Comparison of ENCODE assay signal across 13 cellular contexts in genomic region chr1:25805863-25806225, GRCh38. TPM values are rescaled to one million over a fixed set of nuclear protein-coding genes. Genes with fewer than 3 reads are reported as not detected.
DNase-seq lines count a peak whose midpoint lies in the region; ATAC-seq, FAIRE-seq and TF ChIP-seq lines count a peak whose summit lies in the region.
"Had no signal": no experiment of that assay in that cellular context is flagged by ENCODE, and none has a peak within 500 bp of the region (broad histone marks: within the 10 kb centered on the region; RNA-seq: fewer than 3 reads in every experiment).

No MANE protein-coding gene starts in this region.

- dilution Hi-C loops in endothelial cell of umbilical vein (cut with MboI; ENCODE audit: extremely low pct_ligation_motif_present, low sequenced_read_pairs), result no loop called here

- no peak for TF ChIP-seq EP300 in stomach (IDR thresholded peaks at IDR 0.05)

- TF ChIP-seq CTCF in HEK293 (tag by site-specific recombination; IDR thresholded peaks at IDR 0.05) (no peak), endothelial cell of umbilical vein (IDR thresholded peaks at IDR 0.05; ENCODE audit: extremely low read depth in 1 of 2, insufficient read depth in 1 of 2, low read depth in 1 of 2, low read length in 2 of 2) (no peak), lower lobe of right lung (IDR thresholded peaks at IDR 0.05) (no peak), stomach (IDR thresholded peaks at IDR 0.05) (no peak)

- H3K79me2 ChIP-seq in endothelial cell of umbilical vein (ENCODE audit: control insufficient read depth, insufficient read depth, low read length), result peaks cover 15% of the 10 kb centered on the region

- H3K4me3 ChIP-seq in HEK293 (ENCODE audit: low read depth, low read length), result no peak overlapping the region
- H3K4me3 ChIP-seq in endothelial cell of umbilical vein (replicated peaks in 1 of 3; ENCODE audit: insufficient read depth in 1 of 3, low read depth in 1 of 3, low read length in 3 of 3), result no peak overlapping the region
- no peak overlapping the region for H3K4me3 ChIP-seq in lower lobe of right lung
- no peak overlapping the region for H3K4me3 ChIP-seq in stomach

- no peak overlapping the region for H3K27ac Mint-ChIP-seq in effector memory CD8-positive, alpha-beta T cell

- CTCF ChIA-PET in HEK293 (lab: Yijun Ruan, JAX), result no interaction called here
- CTCF ChIA-PET in endothelial cell of umbilical vein (lab: Charles Lee), result interaction anchor here (1.4 kb wide), 1 partner anchor 197 kb away, joined by 4 read pairs; no protein-coding TSS in a partner anchor

- H3K9me3 ChIP-seq in HEK293 (ENCODE audit: control insufficient read depth, insufficient read depth, low read depth, low read length) (no peaks in the 10 kb centered on the region), endothelial cell of umbilical vein (replicated peaks; ENCODE audit: control insufficient read depth, insufficient read depth, low read length) (no peaks in the 10 kb centered on the region), lower lobe of right lung (no peaks in the 10 kb centered on the region), stomach (no peaks in the 10 kb centered on the region)

- H3K9me1 ChIP-seq in endothelial cell of umbilical vein (replicated peaks; ENCODE audit: control insufficient read depth, extremely low read depth, insufficient read depth, low read length), result no peaks in the 10 kb centered on the region

- no TSS peak for BruUV-seq in endothelial cell of umbilical vein (replicated peaks; lab: Mats Ljungman, UMichigan)

- intact Hi-C loops in endothelial cell of umbilical vein (cut with micrococcal nuclease) (loop anchor here (10.0 kb wide), 2 partner anchors 371 to 571 kb away; partner anchors contain the start of genes MACO1 and SYF2), lower lobe of right lung (cut with DNase I) (no loop called here), stomach (cut with DNase I; ENCODE audit: low total_unique reads) (loop anchor here (5.0 kb wide), 1 partner anchor 194 kb away; no protein-coding TSS in a partner anchor)

- FAIRE-seq in endothelial cell of umbilical vein (lab: Jason Lieb, UNC), result peak; percentile 91
- FAIRE-seq in RCC 7860 (lab: Jason Lieb, UNC), result no peak
- FAIRE-seq: H1 had no signal

- TF ChIP-seq POLR2A in endothelial cell of umbilical vein (IDR thresholded peaks at IDR 0.05; ENCODE audit: low read depth, low read length) (no peak), stomach (IDR thresholded peaks at IDR 0.05) (no peak)

- H3K27ac ChIP-seq in HEK293 (ENCODE audit: extremely low read depth, low read depth, low read length), result no peak overlapping the region
- peak overlapping the region; percentile 26 for H3K27ac ChIP-seq in endothelial cell of umbilical vein (ENCODE audit: insufficient read depth, low read depth, low read length)
- H3K27ac ChIP-seq in lower lobe of right lung, result peak overlapping the region; percentile 43
- peak overlapping the region in 4 of 5 donors; percentile 48 to 78 (median 54) for H3K27ac ChIP-seq in stomach

- POLR2A ChIA-PET in HEK293 (lab: Yijun Ruan, JAX) (no interaction called here), endothelial cell of umbilical vein (lab: Charles Lee) (no interaction called here)

- H3K4me1 ChIP-seq in HEK293 (ENCODE audit: control insufficient read depth, insufficient read depth, low read length) (no peaks in the 10 kb centered on the region; the same call in 1 of the 2 replicates), endothelial cell of umbilical vein (ENCODE audit: control insufficient read depth, extremely low read depth, insufficient read depth, low read length) (peaks cover 37% of the 10 kb centered on the region), lower lobe of right lung (peaks cover 91% of the 10 kb centered on the region), stomach (peaks cover 27 to 96% (median 75%) of the 10 kb centered on the region in 4 donors)

- no peaks in the 10 kb centered on the region for H3K9me3 Mint-ChIP-seq in effector memory CD8-positive, alpha-beta T cell
- H3K9me3 Mint-ChIP-seq: activated T-cell treated with anti-CD3 and anti-CD28 coated beads, Interleukin-2, amount 50 U/mL, for 4 hours had no signal

- no peak overlapping the region for H2AFZ ChIP-seq in endothelial cell of umbilical vein (ENCODE audit: low read depth, low read length)

- H3K36me3 ChIP-seq in HEK293 (ENCODE audit: control insufficient read depth in 2 of 2, insufficient read depth in 1 of 2, low read length in 2 of 2) (peaks cover 3 to 75% of the 10 kb centered on the region in 2 experiments; a peak in 2 of 3 replicates), endothelial cell of umbilical vein (ENCODE audit: control insufficient read depth in 2 of 2, extremely low read depth in 1 of 2, insufficient read depth in 2 of 2, low read length in 2 of 2) (peaks cover 9 to 31% of the 10 kb centered on the region in 2 experiments), lower lobe of right lung (peaks cover 58% of the 10 kb centered on the region), stomach (peaks cover 28 to 60% (median 50%) of the 10 kb centered on the region in 4 donors)

- H3K9ac ChIP-seq in endothelial cell of umbilical vein (replicated peaks; ENCODE audit: extremely low read depth, insufficient read depth, low read length), result no peak overlapping the region

- H3K4me3 Mint-ChIP-seq in effector memory CD8-positive, alpha-beta T cell, result no peak overlapping the region
- H3K4me3 Mint-ChIP-seq: activated T-cell treated with anti-CD3 and anti-CD28 coated beads, Interleukin-2, amount 50 U/mL, for 4 hours had no signal

- no peaks in the 10 kb centered on the region for H3K27me3 ChIP-seq in endothelial cell of umbilical vein (ENCODE audit: control insufficient read depth in 2 of 2, insufficient read depth in 2 of 2, low read length in 2 of 2)
- H3K27me3 ChIP-seq in lower lobe of right lung (ENCODE audit: low read depth), result no peaks in the 10 kb centered on the region
- H3K27me3 ChIP-seq in stomach, result no peaks in the 10 kb centered on the region

- no peaks in the 10 kb centered on the region for H4K20me1 ChIP-seq in endothelial cell of umbilical vein (replicated peaks; ENCODE audit: control insufficient read depth, extremely low read depth, insufficient read depth, low read length)

- peak; percentile 71 for DNase-seq in endothelial cell of umbilical vein (ENCODE audit: low read depth, low spot score)
- DNase-seq in lower lobe of right lung, result no peak
- peak; percentile 61 for DNase-seq in stomach
- no peak for DNase-seq in NCI-H82 treated with DMSO at 0.1 percent for 48 hours (lab: John Stamatoyannopoulos, UW; ENCODE audit: unreplicated experiment)
- DNase-seq in RCC 7860 (ENCODE audit: low spot score), result no peak
- DNase-seq in effector memory CD8-positive, alpha-beta T cell, result no peak
- DNase-seq: activated T-cell treated with anti-CD3 and anti-CD28 coated beads, Interleukin-2, amount 50 U/mL, for 4 hours; DMS153; NCI-H1105; stimulated activated CD4-positive, alpha-beta T cell treated with anti-CD3 and anti-CD28 coated beads, Interleukin-4, amount 100 ng/mL, for 1 hour had no signal

- WGBS in stomach, 5 donors, result 37 to 53% (median 47%) methylated on average over 2 to 3 of the region's 3 CpGs

- H3K4me2 ChIP-seq in endothelial cell of umbilical vein (ENCODE audit: insufficient read depth, low read length), result peak overlapping the region; percentile 9

- H3K27me3 Mint-ChIP-seq in effector memory CD8-positive, alpha-beta T cell, result no peaks in the 10 kb centered on the region

- H3K4me1 Mint-ChIP-seq in effector memory CD8-positive, alpha-beta T cell (ENCODE audit: low read depth in 2 of 2), result peaks cover 17 to 18% of the 10 kb centered on the region in 2 donors

- peaks cover 6% of the 10 kb centered on the region for H3K36me3 Mint-ChIP-seq in effector memory CD8-positive, alpha-beta T cell (ENCODE audit: insufficient read depth)

- ATAC-seq in lower lobe of right lung (peak; percentile 9 to 30), HG03045 (IDR thresholded peaks at IDR 0.05; ENCODE audit: unreplicated experiment) (no peak)
- no peak for ATAC-seq in effector memory CD8-positive, alpha-beta T cell (replicated peaks)
- ATAC-seq: activated T-cell treated with anti-CD3 and anti-CD28 coated beads, Interleukin-2, amount 50 U/mL, for 4 hours had no signal

RNA-seq across cellular contexts. Expression of gene SELENON, which starts 5.9 kb away (rescaled TPM):
- total RNA-seq in endothelial cell of umbilical vein, result 166 and 182 TPM in 2 replicates
- 112 and 117 TPM in 2 replicates for polyA plus RNA-seq in endothelial cell of umbilical vein
- 156 and 177 TPM in 2 replicates for polyA plus RNA-seq in endothelial cell of umbilical vein (2011; cell fraction: cytosol; rRNA removed)
- 91.2 and 92.9 TPM in 2 replicates for polyA plus RNA-seq in endothelial cell of umbilical vein (2011; cell fraction: nucleus; rRNA removed)
- polyA plus RNA-seq in endothelial cell of umbilical vein (2012), result 136 and 186 TPM in 2 replicates
- polyA minus RNA-seq in endothelial cell of umbilical vein, result 109 and 122 TPM in 2 replicates
- 10.8 TPM for polyA minus RNA-seq in endothelial cell of umbilical vein (2011; cell fraction: cytosol; rRNA and poly(A)+ RNA removed)
- polyA minus RNA-seq in endothelial cell of umbilical vein (2011; cell fraction: nucleus; rRNA and poly(A)+ RNA removed), result 29.4 and 29.5 TPM in 2 replicates
- total RNA-seq in lower lobe of right lung, result 83.4 TPM
- 10 to 100 TPM in 4 of 5 donors, 1 to 10 TPM in 1; 1.7 to 81.1 (median 18.3) TPM for total RNA-seq in stomach
- 10 to 100 TPM in 2 of 3 donors, 1 to 10 TPM in 1; 9.5 to 29.4 (median 21.7) TPM for polyA plus RNA-seq in stomach

RNA-seq across cellular contexts. Expression of gene MTFR1L, which starts 13.9 kb away (rescaled TPM):
- 33.8 and 34.8 TPM in 2 replicates for total RNA-seq in endothelial cell of umbilical vein
- 39.1 and 45.5 TPM in 2 replicates for polyA plus RNA-seq in endothelial cell of umbilical vein
- 31.5 and 35.7 TPM in 2 replicates for polyA plus RNA-seq in endothelial cell of umbilical vein (2011; cell fraction: cytosol; rRNA removed)
- polyA plus RNA-seq in endothelial cell of umbilical vein (2011; cell fraction: nucleus; rRNA removed), result 97.4 and 105 TPM in 2 replicates
- polyA plus RNA-seq in endothelial cell of umbilical vein (2012), result 25.5 and 28.3 TPM in 2 replicates
- polyA minus RNA-seq in endothelial cell of umbilical vein, result 29.6 and 40.0 TPM in 2 replicates
- 6.1 TPM for polyA minus RNA-seq in endothelial cell of umbilical vein (2011; cell fraction: cytosol; rRNA and poly(A)+ RNA removed)
- polyA minus RNA-seq in endothelial cell of umbilical vein (2011; cell fraction: nucleus; rRNA and poly(A)+ RNA removed), result 13.8 and 20.4 TPM in 2 replicates
- 51.1 TPM for total RNA-seq in lower lobe of right lung
- 100 to 1,000 TPM in 3 of 5 donors, 10 to 100 TPM in 2; 39.3 to 301 (median 107) TPM for total RNA-seq in stomach
- 10 to 100 TPM; 41.1 to 52.4 (median 49.5) TPM for polyA plus RNA-seq in stomach

RNA-seq across cellular contexts. Expression of gene AUNIP, which starts 53.4 kb away (rescaled TPM):
- total RNA-seq in endothelial cell of umbilical vein (4.5 and 4.8 TPM in 2 replicates), lower lobe of right lung (not detected), stomach (1 to 10 TPM in 1 of 5 donors, under 1 TPM in 1, not detected in 3; 0.87 to 2.8 TPM)
- polyA plus RNA-seq in endothelial cell of umbilical vein (1.6 and 1.8 TPM in 2 replicates), stomach (1 to 10 TPM in 1 of 3 donors, under 1 TPM in 2; 0.68 to 1.5 (median 1.00) TPM)
- 2.9 and 3.2 TPM in 2 replicates for polyA plus RNA-seq in endothelial cell of umbilical vein (2011; cell fraction: cytosol; rRNA removed)
- polyA plus RNA-seq in endothelial cell of umbilical vein (2011; cell fraction: nucleus; rRNA removed), result 1.3 and 1.7 TPM in 2 replicates
- 1.7 and 2.8 TPM in 2 replicates for polyA plus RNA-seq in endothelial cell of umbilical vein (2012)
- polyA minus RNA-seq in endothelial cell of umbilical vein, result 1.6 and 3.0 TPM in 2 replicates
- polyA minus RNA-seq in endothelial cell of umbilical vein (2011; cell fraction: cytosol; rRNA and poly(A)+ RNA removed), result 12.4 TPM
- 1.9 and 2.6 TPM in 2 replicates for polyA minus RNA-seq in endothelial cell of umbilical vein (2011; cell fraction: nucleus; rRNA and poly(A)+ RNA removed)

Comparison
In these comparisons a context has a peak if more than half of its experiments do, and no peak if none do; other contexts are left out.
1. DNase-seq: peak in endothelial cell of umbilical vein (single experiment) and stomach (single experiment); none in lower lobe of right lung (single experiment), NCI-H82 treated with DMSO at 0.1 percent for 48 hours (single experiment), RCC 7860 (single experiment) and effector memory CD8-positive, alpha-beta T cell (0 of 3).
2. ATAC-seq: peak in lower lobe of right lung (2 of 2); none in HG03045 (single experiment) and effector memory CD8-positive, alpha-beta T cell (single experiment).